In genomic region chr7:12235970-12236369, GRCh38 we compare ENCODE assay signal across 31 cellular contexts.
"Had no signal": no experiment of that assay in that cellular context is flagged by ENCODE, and none has a peak within 500 bp of the region (broad histone marks: within the 10 kb centered on the region; RNA-seq: fewer than 3 reads in every experiment).

No MANE protein-coding gene starts in this region.

- FAIRE-seq: astrocyte, bronchial epithelial cell, colon, frontal cortex had no signal

- H3K27ac ChIP-seq: brain microvascular endothelial cell, WERI-Rb-1 had no signal

- H3K27me3 ChIP-seq: brain microvascular endothelial cell had no signal

- DNase-seq: activated B cell treated with CpG ODN at 0.5 μM for 24 hours; activated CD4-positive, alpha-beta T cell treated with anti-CD3 and anti-CD28 coated beads for 48 hours; activated CD4-positive, alpha-beta T cell treated with anti-CD3 and anti-CD28 coated beads, Interleukin-2, amount 50 U/mL, for 1 hour; activated CD4-positive, alpha-beta T cell treated with anti-CD3 and anti-CD28 coated beads, Interleukin-2, amount 50 U/mL, for 48 hours; activated CD8-positive, alpha-beta memory T cell treated with anti-CD3 and anti-CD28 coated beads for 24 hours; activated CD8-positive, alpha-beta T cell treated with anti-CD3 and anti-CD28 coated beads for 36 hours; activated effector memory CD4-positive, alpha-beta T cell treated with Interleukin-2 at 50 U/mL for 16 hours; activated gamma-delta T cell treated with Interleukin-2 at 50 U/mL for 16 hours; activated naive CD4-positive, alpha-beta T cell treated with anti-CD3 and anti-CD28 coated beads, Interleukin-2, amount 50 U/mL, for 16 hours; activated naive CD4-positive, alpha-beta T cell treated with Interleukin-2 at 50 U/mL for 16 hours; activated T-cell treated with anti-CD3 and anti-CD28 coated beads, Interleukin-2, amount 50 U/mL, for 4 hours; amniotic stem cell; anterior cingulate cortex; brain microvascular endothelial cell; cortex of kidney; dermis blood vessel endothelial cell; effector CD4-positive, alpha-beta T cell; effector memory CD8-positive, alpha-beta T cell; foreskin fibroblast; head of caudate nucleus; T-helper 1 cell; T-helper 17 cell; T1000; WERI-Rb-1 had no signal

- ATAC-seq: activated CD4-positive, CD25-positive, alpha-beta regulatory T cell treated with anti-CD3 and anti-CD28 coated beads, Interleukin-2, amount 50 U/mL, for 24 hours; activated CD8-positive, alpha-beta T cell treated with anti-CD3 and anti-CD28 coated beads for 36 hours; activated T-cell treated with anti-CD3 and anti-CD28 coated beads, Interleukin-2, amount 50 U/mL, for 4 hours; activated T-helper 17 cell treated with anti-CD3 and anti-CD28 coated beads, Interleukin-2, amount 50 U/mL, for 72 hours; effector memory CD8-positive, alpha-beta T cell; esophagus mucosa; T-helper 17 cell had no signal

- H3K36me3 ChIP-seq: brain microvascular endothelial cell, WERI-Rb-1 had no signal
